Comparison of ENCODE assay signal across 19 cellular contexts in the genomic region with DNA sequence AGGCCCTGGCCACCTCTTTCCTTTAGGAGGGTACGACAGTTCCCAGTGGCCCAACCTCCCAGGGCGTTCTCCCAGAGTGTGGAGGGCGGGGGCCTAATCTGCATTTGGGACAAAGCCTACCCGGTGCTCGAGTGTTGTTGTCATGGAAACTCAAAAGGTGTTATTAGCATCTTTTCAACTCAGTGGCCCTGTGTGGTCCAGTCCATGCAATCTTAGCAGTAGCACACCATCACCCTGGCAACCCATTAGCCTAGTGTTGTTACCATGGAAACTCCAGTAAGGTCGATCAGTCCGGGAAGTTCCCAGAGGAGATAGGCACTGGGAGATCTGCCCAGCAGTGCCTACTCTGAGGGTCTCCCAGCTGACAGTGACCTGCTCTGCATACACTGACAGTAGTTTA. TPM values are rescaled to one million over a fixed set of nuclear protein-coding genes. Genes with fewer than 3 reads are reported as not detected.
DNase-seq lines count a peak whose midpoint lies in the region; ATAC-seq and TF ChIP-seq lines count a peak whose summit lies in the region.
"Had no signal": no experiment of that assay in that cellular context is flagged by ENCODE, and none has a peak within 500 bp of the region (broad histone marks: within the 10 kb centered on the region; RNA-seq: fewer than 3 reads in every experiment).

No MANE protein-coding gene starts in this region.

- no peak overlapping the region for H3K27ac Mint-ChIP-seq in GM23338
- H3K27ac Mint-ChIP-seq: activated naive CD8-positive, alpha-beta T cell treated with anti-CD3 and anti-CD28 coated beads, Interleukin-2, amount 10 ng/mL, durations not matched to agents 7 days and 5 days; activated T-helper 2 cell treated with anti-CD3 and anti-CD28 coated beads, Interferon-gamma antibody, Interleukin-2, Interleukin-4, amounts not matched to agents 10 μg/mL and 5 μg/mL and 100 μg/mL, durations not matched to agents 14 hours and 24 hours and 36 hours; stimulated activated naive B cell treated with anti-CD40 and anti-IgM and Interleukin-4, amounts not matched to agents 10 μg/mL and 1 μg/mL and 100 μg/mL, for 72 hours had no signal

- POLR2A ChIA-PET in PC-9 (lab: Charles Lee; ENCODE audit: unreplicated experiment), result no interaction called here

- peaks cover 6% of the 10 kb centered on the region; the same call in 1 of the 3 replicates for H3K4me1 Mint-ChIP-seq in GM23338

- H3K27me3 ChIP-seq in GM23338 (ENCODE audit: insufficient read depth), result no peaks in the 10 kb centered on the region
- H3K27me3 ChIP-seq in brain microvascular endothelial cell (replicated peaks), result no peaks in the 10 kb centered on the region
- no peaks in the 10 kb centered on the region for H3K27me3 ChIP-seq in PC-9 (ENCODE audit: insufficient read depth, low read depth)
- H3K27me3 ChIP-seq: foreskin keratinocyte, right lobe of liver had no signal

- no peak overlapping the region for H3K4me3 ChIP-seq in GM23338
- H3K4me3 ChIP-seq in brain microvascular endothelial cell (ENCODE audit: low read depth, low read length), result no peak overlapping the region
- no peak overlapping the region for H3K4me3 ChIP-seq in PC-9
- H3K4me3 ChIP-seq: mucosa of descending colon, right lobe of liver had no signal

- H3K36me3 ChIP-seq in GM23338 (ENCODE audit: insufficient read depth), result no peaks in the 10 kb centered on the region
- H3K36me3 ChIP-seq in brain microvascular endothelial cell (replicated peaks), result no peaks in the 10 kb centered on the region
- no peaks in the 10 kb centered on the region for H3K36me3 ChIP-seq in PC-9 (ENCODE audit: low read depth)
- H3K36me3 ChIP-seq: right lobe of liver had no signal

- H3K4me1 ChIP-seq in GM23338 (ENCODE audit: insufficient read depth), result no peaks in the 10 kb centered on the region; the same call in 1 of the 2 replicates
- no peaks in the 10 kb centered on the region for H3K4me1 ChIP-seq in PC-9 (replicated peaks; ENCODE audit: insufficient read depth)
- H3K4me1 ChIP-seq: foreskin keratinocyte, right lobe of liver had no signal

- no peaks in the 10 kb centered on the region for H3K36me3 Mint-ChIP-seq in GM23338 (ENCODE audit: low read depth)
- H3K36me3 Mint-ChIP-seq: activated naive CD8-positive, alpha-beta T cell treated with anti-CD3 and anti-CD28 coated beads, Interleukin-2, amount 10 ng/mL, durations not matched to agents 7 days and 5 days; stimulated activated naive B cell treated with anti-CD40 and anti-IgM and Interleukin-4, amounts not matched to agents 10 μg/mL and 1 μg/mL and 100 μg/mL, for 72 hours had no signal

- peaks cover 1% of the 10 kb centered on the region for H3K27me3 Mint-ChIP-seq in GM23338 (ENCODE audit: insufficient read depth, low read depth, poor library complexity)
- H3K27me3 Mint-ChIP-seq: activated naive CD8-positive, alpha-beta T cell treated with anti-CD3 and anti-CD28 coated beads, Interleukin-2, amount 10 ng/mL, durations not matched to agents 7 days and 5 days; stimulated activated naive B cell treated with anti-CD40 and anti-IgM and Interleukin-4, amounts not matched to agents 10 μg/mL and 1 μg/mL and 100 μg/mL, for 72 hours had no signal

- TF ChIP-seq CTCF in GM23338 (conservative IDR thresholded peaks at IDR 0.05; ENCODE audit: low read depth in 2 of 2) (no peak), brain microvascular endothelial cell (IDR thresholded peaks at IDR 0.05; ENCODE audit: low read depth, low read length, missing control alignments) (no peak), PC-9 (conservative IDR thresholded peaks at IDR 0.05) (no peak)

- H3K27ac ChIP-seq in GM23338 (ENCODE audit: low read depth) (no peak overlapping the region), brain microvascular endothelial cell (no peak overlapping the region), PC-9 (no peak overlapping the region)
- H3K27ac ChIP-seq: foreskin keratinocyte, right lobe of liver had no signal

- no peak overlapping the region for H2AFZ ChIP-seq in GM23338
- H2AFZ ChIP-seq in PC-9, result no peak overlapping the region

- in situ Hi-C loops in brain microvascular endothelial cell (cut with HindIII; ENCODE audit: low pct_ligation_motif_present, low sequenced_read_pairs), result no loop called here

- no peaks in the 10 kb centered on the region for H3K9me2 ChIP-seq in GM23338 (ENCODE audit: insufficient read depth)
- H3K9me2 ChIP-seq in PC-9 (ENCODE audit: insufficient read depth), result no peaks in the 10 kb centered on the region

- CTCF ChIA-PET in PC-9 (lab: Charles Lee), result no interaction called here

- BruUV-seq in PC-9 (replicated peaks; lab: Mats Ljungman, UMichigan), result no TSS peak

- intact Hi-C loops in PC-9 (cut with micrococcal nuclease; ENCODE audit: unreplicated experiment), result loop anchor here (10.0 kb wide), 1 partner anchor 190 kb away; no protein-coding TSS in a partner anchor

- H4K20me1 ChIP-seq in GM23338 (replicated peaks; ENCODE audit: insufficient read depth) (no peaks in the 10 kb centered on the region), PC-9 (ENCODE audit: insufficient read depth) (no peaks in the 10 kb centered on the region)

- DNase-seq in Ammon's horn (ENCODE audit: low spot score) (peak; percentile 66), GM23338 (ENCODE audit: low spot score) (peak; percentile 66), brain microvascular endothelial cell (peak; percentile 18), medulla oblongata (ENCODE audit: extremely low spot score) (peak; percentile 36), EL (no peak), PC-9 (no peak)
- no peak for DNase-seq in activated T-cell treated with anti-CD3 and anti-CD28 coated beads, Interleukin-2, amount 50 U/mL, for 1 hour
- DNase-seq: activated CD4-positive, alpha-beta T cell treated with anti-CD3 and anti-CD28 coated beads for 48 hours; activated naive CD8-positive, alpha-beta T cell treated with anti-CD3 and anti-CD28 coated beads, Interleukin-2, amount 10 ng/mL, durations not matched to agents 7 days and 5 days; foreskin keratinocyte; Karpas-422; left colon; mucosa of descending colon; NCI-H1048; right lobe of liver; RPMI8226; stimulated activated naive B cell treated with anti-CD40 and anti-IgM and Interleukin-4, amounts not matched to agents 10 μg/mL and 1 μg/mL and 100 μg/mL, for 72 hours had no signal

- ATAC-seq in GM23338 (peak; percentile 60), GM19328 (IDR thresholded peaks at IDR 0.05; ENCODE audit: unreplicated experiment) (no peak)
- ATAC-seq: foreskin keratinocyte; left colon; mucosa of descending colon; stimulated activated naive B cell treated with anti-CD40 and anti-IgM and Interleukin-4, amounts not matched to agents 10 μg/mL and 1 μg/mL and 100 μg/mL, for 72 hours had no signal

- no peaks in the 10 kb centered on the region for H3K9me3 Mint-ChIP-seq in GM23338
- H3K9me3 Mint-ChIP-seq: activated naive CD8-positive, alpha-beta T cell treated with anti-CD3 and anti-CD28 coated beads, Interleukin-2, amount 10 ng/mL, durations not matched to agents 7 days and 5 days; activated T-helper 2 cell treated with anti-CD3 and anti-CD28 coated beads, Interferon-gamma antibody, Interleukin-2, Interleukin-4, amounts not matched to agents 10 μg/mL and 5 μg/mL and 100 μg/mL, durations not matched to agents 14 hours and 24 hours and 36 hours; stimulated activated naive B cell treated with anti-CD40 and anti-IgM and Interleukin-4, amounts not matched to agents 10 μg/mL and 1 μg/mL and 100 μg/mL, for 72 hours had no signal

- H3K4me3 Mint-ChIP-seq in GM23338, result no peak overlapping the region
- H3K4me3 Mint-ChIP-seq: activated naive CD8-positive, alpha-beta T cell treated with anti-CD3 and anti-CD28 coated beads, Interleukin-2, amount 10 ng/mL, durations not matched to agents 7 days and 5 days; stimulated activated naive B cell treated with anti-CD40 and anti-IgM and Interleukin-4, amounts not matched to agents 10 μg/mL and 1 μg/mL and 100 μg/mL, for 72 hours had no signal

- H3F3A ChIP-seq in GM23338 (replicated peaks; ENCODE audit: low read depth) (no peaks in the 10 kb centered on the region), PC-9 (ENCODE audit: insufficient read depth, low read depth) (no peaks in the 10 kb centered on the region)

- H3K79me2 ChIP-seq in GM23338 (replicated peaks; ENCODE audit: insufficient read depth) (no peaks in the 10 kb centered on the region), PC-9 (ENCODE audit: low read depth) (no peaks in the 10 kb centered on the region)

- H3K4me2 ChIP-seq in GM23338, result no peak overlapping the region
- no peak overlapping the region for H3K4me2 ChIP-seq in PC-9

- no peaks in the 10 kb centered on the region for H3K9me3 ChIP-seq in PC-9 (ENCODE audit: insufficient read depth, low read depth)
- H3K9me3 ChIP-seq: mucosa of descending colon, right lobe of liver had no signal

TF ChIP-seq in GM23338, 12 proteins besides CTCF, POLR2A, EP300 and RAD21 (continues in another document):
- TF ChIP-seq, protein P1, sequence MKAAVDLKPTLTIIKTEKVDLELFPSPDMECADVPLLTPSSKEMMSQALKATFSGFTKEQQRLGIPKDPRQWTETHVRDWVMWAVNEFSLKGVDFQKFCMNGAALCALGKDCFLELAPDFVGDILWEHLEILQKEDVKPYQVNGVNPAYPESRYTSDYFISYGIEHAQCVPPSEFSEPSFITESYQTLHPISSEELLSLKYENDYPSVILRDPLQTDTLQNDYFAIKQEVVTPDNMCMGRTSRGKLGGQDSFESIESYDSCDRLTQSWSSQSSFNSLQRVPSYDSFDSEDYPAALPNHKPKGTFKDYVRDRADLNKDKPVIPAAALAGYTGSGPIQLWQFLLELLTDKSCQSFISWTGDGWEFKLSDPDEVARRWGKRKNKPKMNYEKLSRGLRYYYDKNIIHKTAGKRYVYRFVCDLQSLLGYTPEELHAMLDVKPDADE (IDR thresholded peaks at IDR 0.05), result no peak
- no peak for TF ChIP-seq NANOG (IDR thresholded peaks at IDR 0.05; ENCODE audit: borderline replicate concordance)
- no peak for TF ChIP-seq JUNB (IDR thresholded peaks at IDR 0.05; ENCODE audit: unreplicated experiment)
- TF ChIP-seq ZNF114 (CRISPR knock-in tag; IDR thresholded peaks at IDR 0.05), result no peak

RNA-seq across cellular contexts. Expression of a gene that starts 20.2 kb away (rescaled TPM):
- total RNA-seq in GM23338 (2014; rRNA removed; shearing (Covaris generic)), result 0.16 and 0.49 TPM in 2 replicates
- polyA plus RNA-seq in GM23338 (2016; fragmentation: Nextera tagmentation; extraction: Ambion mirVana), result 0.37 and 0.60 TPM in 2 replicates
- total RNA-seq in PC-9 (2021), result 0.13 TPM in 2 replicates

Comparison
In these comparisons a context has a peak if more than half of its experiments do, and no peak if none do; other contexts are left out.
1. DNase-seq: peak in Ammon's horn (single experiment), GM23338 (single experiment), brain microvascular endothelial cell (single experiment) and medulla oblongata (single experiment); none in EL (single experiment), activated T-cell treated with anti-CD3 and anti-CD28 coated beads, Interleukin-2, amount 50 U/mL, for 1 hour (single experiment) and PC-9 (0 of 2).